8 cellular contexts compared by ENCODE assay signal in genomic region chr13:40770934-40771618, GRCh38. TPM values are rescaled to one million over a fixed set of nuclear protein-coding genes. Genes with fewer than 3 reads are reported as not detected.
A peak's percentile ranks its signal among the peaks of the same experiment; 100 is the strongest.
DNase-seq lines count a peak whose midpoint lies in the region; ATAC-seq and TF ChIP-seq lines count a peak whose summit lies in the region.

MRPS31 (minus strand) TSS chr13:40771190; CDS start chr13:40771136, 54 bp downstream.

- no peaks in the 10 kb centered on the region for H3K4me1 ChIP-seq in right cardiac atrium (ENCODE audit: control insufficient read depth, insufficient read depth, low read length)
- no peaks in the 10 kb centered on the region for H3K4me1 ChIP-seq in vagina

- peak in 1 of 3 experiments; percentile 17 for TF ChIP-seq CTCF in vagina (IDR thresholded peaks at IDR 0.05)

- no peaks in the 10 kb centered on the region for H3K9me3 ChIP-seq in right cardiac atrium (ENCODE audit: control insufficient read depth, low read length)
- no peaks in the 10 kb centered on the region for H3K9me3 ChIP-seq in vagina

- H3K27me3 ChIP-seq in right cardiac atrium (ENCODE audit: control insufficient read depth, insufficient read depth) (no peaks in the 10 kb centered on the region), vagina (no peaks in the 10 kb centered on the region)

- ATAC-seq in GM18499 (IDR thresholded peaks at IDR 0.05; ENCODE audit: insufficient read depth, unreplicated experiment) (peak; percentile 78), HG02943 (IDR thresholded peaks at IDR 0.05; ENCODE audit: low read depth, unreplicated experiment) (peak; percentile 94), right cardiac atrium (peak; percentile 99 to 100)

- intact Hi-C loops in T-helper 2 cell treated with Interferon-gamma antibody and Interleukin-4, amounts not matched to agents 100 ng/mL and 5 ng/mL, for 36 hours (cut with micrococcal nuclease): loop anchor here (1.0 to 10.0 kb wide), 10 partner anchors 16 to 1736 kb away; partner anchors contain the start of genes FOXO1, KBTBD6, KBTBD7 and MTRF1
- intact Hi-C loops in right cardiac atrium (cut with DNase I) (no loop called here), vagina (cut with DNase I) (no loop called here)

- peak within 1 kb of the TSS; percentile 81 for H3K4me3 ChIP-seq in right cardiac atrium (ENCODE audit: low read length)
- H3K4me3 ChIP-seq in vagina: peak within 1 kb of the TSS; percentile 63 to 66

- H3K27ac ChIP-seq in right cardiac atrium (ENCODE audit: low read length) (peak within 1 kb of the TSS; percentile 80), vagina (peak within 1 kb of the TSS; percentile 78)

- DNase-seq in NCI-H187 treated with DMSO at 0.1 percent for 48 hours (lab: John Stamatoyannopoulos, UW) (peak; percentile 63), anterior cingulate cortex (lab: John Stamatoyannopoulos, UW) (peak; percentile 56 to 97 (median 90)), right cardiac atrium (peak; percentile 96 to 98 (median 98)), putamen (ENCODE audit: low spot score) (peak; percentile 96), vagina (ENCODE audit: extremely low spot score in 2 of 2) (peak in 1 of 2 donors; percentile 94)

- H3K36me3 ChIP-seq in vagina: no peaks in the 10 kb centered on the region

- peak in 1 of 2 donors; percentile 5 for TF ChIP-seq POLR2A in vagina (IDR thresholded peaks at IDR 0.05)

- under 1% methylated on average over 52 of the region's 52 CpGs for WGBS in right cardiac atrium

RNA-seq across cellular contexts. Expression of gene MRPS31, which starts in this region (rescaled TPM):
- 32.3 and 34.6 TPM in 2 replicates for total RNA-seq in T-helper 2 cell treated with Interferon-gamma antibody and Interleukin-4, amounts not matched to agents 100 ng/mL and 5 ng/mL, for 36 hours
- 10 to 100 TPM; 21.0 to 29.9 (median 23.9) TPM for total RNA-seq in right cardiac atrium
- polyA plus RNA-seq in right cardiac atrium: 44.0 TPM
- total RNA-seq in vagina: 17.9 TPM
